Comparison of ENCODE assay signal across 8 cellular contexts in the genomic region with DNA sequence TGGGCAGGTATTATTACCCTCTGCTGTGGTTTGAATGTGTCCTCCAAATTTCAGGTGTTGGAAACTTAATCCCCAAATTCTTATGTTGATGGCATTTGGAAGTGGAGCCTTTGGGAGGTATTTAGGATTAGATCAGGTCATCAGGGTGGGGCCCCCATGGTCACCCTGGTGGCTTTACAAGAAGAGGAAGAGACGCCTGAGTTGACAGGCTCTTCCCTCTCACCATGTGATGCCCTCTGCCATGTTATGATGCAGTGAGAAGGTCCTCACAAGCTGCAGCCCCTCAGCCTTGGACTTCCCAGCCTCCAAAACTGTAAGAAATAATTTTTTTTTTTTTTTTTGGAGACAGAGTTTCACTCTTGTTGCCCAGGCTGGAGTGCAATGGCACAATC. TPM values are rescaled to one million over a fixed set of nuclear protein-coding genes. Genes with fewer than 3 reads are reported as not detected.
DNase-seq lines count a peak whose midpoint lies in the region; ATAC-seq and TF ChIP-seq lines count a peak whose summit lies in the region.

No MANE protein-coding gene starts in this region.

- H3K79me2 ChIP-seq in HCT116 (ENCODE audit: insufficient read depth, low read length), result no peaks in the 10 kb centered on the region

- BruUV-seq in HCT116 (replicated peaks; lab: Mats Ljungman, UMichigan), result no TSS peak

- H3K4me3 Mint-ChIP-seq in endodermal cell, result no peak overlapping the region

- TF ChIP-seq RAD21 in HCT116 (IDR thresholded peaks at IDR 0.05; ENCODE audit: low read depth), result no peak

- TF ChIP-seq POLR2A in HCT116 (IDR thresholded peaks at IDR 0.05; ENCODE audit: borderline replicate concordance, extremely low read depth, insufficient read depth, insufficient read length), result no peak

- RAD21 ChIA-PET in HCT116 (lab: Charles Lee; ENCODE audit: low non-redundant PET in 1 of 2, low total read pairs in 2 of 2, uncharacterized antibody in 2 of 2, unreplicated experiment in 2 of 2), result no interaction called here

- no peaks in the 10 kb centered on the region for H3K36me3 Mint-ChIP-seq in endodermal cell (ENCODE audit: low read depth)

- H3K4me1 Mint-ChIP-seq in endodermal cell, result peaks cover 9% of the 10 kb centered on the region

- DNase-seq in HCT116 (ENCODE audit: low read depth, low spot score), result no peak
- no peak for DNase-seq in SJSA1 (ENCODE audit: low read depth in 1 of 2, low spot score in 2 of 2)
- DNase-seq in left ventricle myocardium inferior, result no peak
- DNase-seq in endodermal cell, result no peak
- no peak for DNase-seq in NCI-H82 treated with DMSO at 0.1 percent for 48 hours (lab: John Stamatoyannopoulos, UW; ENCODE audit: unreplicated experiment)
- no peak for DNase-seq in NCI-H524 treated with DMSO at 0.1 percent for 48 hours (lab: John Stamatoyannopoulos, UW)

- no peak overlapping the region for H3K4me3 ChIP-seq in HCT116 (replicated peaks in 1 of 2; ENCODE audit: low read depth in 1 of 2, low read length in 2 of 2)
- H3K4me3 ChIP-seq in SJSA1, result no peak overlapping the region
- no peak overlapping the region for H3K4me3 ChIP-seq in left ventricle myocardium inferior
- H3K4me3 ChIP-seq in skeletal muscle tissue (ENCODE audit: low read length in 3 of 3), result no peak overlapping the region
- no peak overlapping the region for H3K4me3 ChIP-seq in endodermal cell (ENCODE audit: low read length)

- no peaks in the 10 kb centered on the region for H3K9me3 ChIP-seq in HCT116 (ENCODE audit: control insufficient read depth in 1 of 2, insufficient read depth in 1 of 2, low read depth in 1 of 2, low read length in 2 of 2)
- H3K9me3 ChIP-seq in SJSA1 (replicated peaks), result no peaks in the 10 kb centered on the region
- no peaks in the 10 kb centered on the region for H3K9me3 ChIP-seq in left ventricle myocardium inferior (replicated peaks)
- no peaks in the 10 kb centered on the region for H3K9me3 ChIP-seq in skeletal muscle tissue (ENCODE audit: control insufficient read depth in 3 of 3, low read length in 3 of 3)
- no peaks in the 10 kb centered on the region for H3K9me3 ChIP-seq in endodermal cell (ENCODE audit: control insufficient read depth, low read length)

- ATAC-seq in HCT116 (no peak), HG03520 (IDR thresholded peaks at IDR 0.05; ENCODE audit: unreplicated experiment) (no peak)

- H3K27ac ChIP-seq in HCT116 (ENCODE audit: low read depth, low read length), result no peak overlapping the region
- peak overlapping the region; percentile 35 for H3K27ac ChIP-seq in SJSA1
- H3K27ac ChIP-seq in left ventricle myocardium inferior (replicated peaks), result peak overlapping the region; percentile 52
- H3K27ac ChIP-seq in skeletal muscle tissue (ENCODE audit: low read depth, low read length), result peak overlapping the region; percentile 72
- no peak overlapping the region for H3K27ac ChIP-seq in endodermal cell (ENCODE audit: low read depth, low read length)

- H3K27ac Mint-ChIP-seq in endodermal cell, result no peak overlapping the region

- H3K4me1 ChIP-seq in HCT116 (ENCODE audit: control insufficient read depth in 1 of 2, insufficient read depth in 2 of 2, low read length in 2 of 2), result peaks cover 0 to 9% of the 10 kb centered on the region in 2 experiments; a peak in 2 of 4 replicates
- H3K4me1 ChIP-seq in SJSA1 (replicated peaks), result peaks cover 10% of the 10 kb centered on the region
- peaks cover 13% of the 10 kb centered on the region for H3K4me1 ChIP-seq in left ventricle myocardium inferior
- H3K4me1 ChIP-seq in skeletal muscle tissue (ENCODE audit: control insufficient read depth in 3 of 3, insufficient read depth in 3 of 3, low read length in 3 of 3), result peaks cover 4 to 15% (median 13%) of the 10 kb centered on the region in 3 donors
- no peaks in the 10 kb centered on the region for H3K4me1 ChIP-seq in endodermal cell (ENCODE audit: control insufficient read depth, insufficient read depth, low read length)

- TF ChIP-seq CTCF in HCT116 (IDR thresholded peaks at IDR 0.05 in 2 of 3, conservative IDR thresholded peaks at IDR 0.05 in 1 of 3; ENCODE audit: borderline replicate concordance in 1 of 3, insufficient read depth in 1 of 3, low read depth in 2 of 3, low read length in 2 of 3) (no peak), left ventricle myocardium inferior (IDR thresholded peaks at IDR 0.05; ENCODE audit: borderline replicate concordance) (no peak), endodermal cell (conservative IDR thresholded peaks at IDR 0.05) (no peak)

- no peak overlapping the region for H3K9ac ChIP-seq in HCT116 (ENCODE audit: low read length)
- H3K9ac ChIP-seq in skeletal muscle tissue (ENCODE audit: low read depth in 1 of 3, low read length in 3 of 3), result peak overlapping the region in 1 of 3 donors; percentile 38
- no peak overlapping the region for H3K9ac ChIP-seq in endodermal cell (ENCODE audit: extremely low read depth, low read length, poor library complexity, severe bottlenecking)

- no peaks in the 10 kb centered on the region for H3K9me2 ChIP-seq in HCT116 (ENCODE audit: insufficient read depth)

- no peaks in the 10 kb centered on the region for H3K9me3 Mint-ChIP-seq in endodermal cell

- H3K27me3 ChIP-seq in HCT116 (ENCODE audit: insufficient read depth, low read length) (no peaks in the 10 kb centered on the region), SJSA1 (replicated peaks) (no peaks in the 10 kb centered on the region), left ventricle myocardium inferior (ENCODE audit: low read depth) (no peaks in the 10 kb centered on the region), skeletal muscle tissue (ENCODE audit: control insufficient read depth in 3 of 3, insufficient read depth in 3 of 3, low read length in 3 of 3) (no peaks in the 10 kb centered on the region), endodermal cell (ENCODE audit: control insufficient read depth, insufficient read depth, low read length, poor library complexity, severe bottlenecking) (no peaks in the 10 kb centered on the region)

- CTCF ChIA-PET in HCT116 (lab: Charles Lee), result interaction anchor here (0.7 kb wide), 1 partner anchor 718 kb away, joined by 3 read pairs; no protein-coding TSS in a partner anchor

- H3K4me2 ChIP-seq in HCT116 (ENCODE audit: low read length), result peak overlapping the region; percentile 25; the same call in 1 of the 2 replicates

- no peaks in the 10 kb centered on the region for H3K27me3 Mint-ChIP-seq in endodermal cell (ENCODE audit: insufficient read depth)

- 91 to 100% methylated on average over 1 of the region's 1 CpG for WGBS in endodermal cell (ENCODE audit: insufficient coverage in 1 of 2, insufficient read length in 1 of 2), 2 experiments

- H2AFZ ChIP-seq in HCT116 (ENCODE audit: low read depth, low read length, poor library complexity, severe bottlenecking), result no peak overlapping the region

- intact Hi-C loops in HCT116 (cut with micrococcal nuclease), result no loop called here
- intact Hi-C loops in left ventricle myocardium inferior (cut with micrococcal nuclease), result no loop called here

- POLR2A ChIA-PET in HCT116 (lab: Charles Lee), result interaction anchor here (0.8 kb wide), 1 partner anchor 11 kb away, joined by 3 read pairs; no protein-coding TSS in a partner anchor

- H3K36me3 ChIP-seq in HCT116 (ENCODE audit: control insufficient read depth in 1 of 2, insufficient read depth in 2 of 2, low read length in 2 of 2) (no peaks in the 10 kb centered on the region), SJSA1 (no peaks in the 10 kb centered on the region), left ventricle myocardium inferior (no peaks in the 10 kb centered on the region), skeletal muscle tissue (ENCODE audit: control insufficient read depth in 3 of 3, insufficient read depth in 3 of 3, low read length in 3 of 3) (no peaks in the 10 kb centered on the region), endodermal cell (ENCODE audit: control insufficient read depth, insufficient read depth, low read length) (no peaks in the 10 kb centered on the region)

- no peaks in the 10 kb centered on the region for H4K20me1 ChIP-seq in HCT116 (ENCODE audit: insufficient read depth)

TF ChIP-seq in HCT116, 20 proteins besides CTCF, POLR2A, EP300 and RAD21 (continues in another document):
- TF ChIP-seq CBX3 (IDR thresholded peaks at IDR 0.05; ENCODE audit: low read depth), result no peak
- TF ChIP-seq, protein P1, sequence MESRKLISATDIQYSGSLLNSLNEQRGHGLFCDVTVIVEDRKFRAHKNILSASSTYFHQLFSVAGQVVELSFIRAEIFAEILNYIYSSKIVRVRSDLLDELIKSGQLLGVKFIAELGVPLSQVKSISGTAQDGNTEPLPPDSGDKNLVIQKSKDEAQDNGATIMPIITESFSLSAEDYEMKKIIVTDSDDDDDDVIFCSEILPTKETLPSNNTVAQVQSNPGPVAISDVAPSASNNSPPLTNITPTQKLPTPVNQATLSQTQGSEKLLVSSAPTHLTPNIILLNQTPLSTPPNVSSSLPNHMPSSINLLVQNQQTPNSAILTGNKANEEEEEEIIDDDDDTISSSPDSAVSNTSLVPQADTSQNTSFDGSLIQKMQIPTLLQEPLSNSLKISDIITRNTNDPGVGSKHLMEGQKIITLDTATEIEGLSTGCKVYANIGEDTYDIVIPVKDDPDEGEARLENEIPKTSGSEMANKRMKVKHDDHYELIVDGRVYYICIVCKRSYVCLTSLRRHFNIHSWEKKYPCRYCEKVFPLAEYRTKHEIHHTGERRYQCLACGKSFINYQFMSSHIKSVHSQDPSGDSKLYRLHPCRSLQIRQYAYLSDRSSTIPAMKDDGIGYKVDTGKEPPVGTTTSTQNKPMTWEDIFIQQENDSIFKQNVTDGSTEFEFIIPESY (IDR thresholded peaks at IDR 0.05; ENCODE audit: extremely low read depth, insufficient replicate concordance, low read length), result no peak

RNA-seq across cellular contexts. Expression of a gene that starts 8.8 kb away (rescaled TPM):
- total RNA-seq in HCT116 (2021; ENCODE audit: unreplicated experiment) (8.0 TPM), left ventricle myocardium inferior (4.9 TPM), skeletal muscle tissue (4.7 TPM), endodermal cell (1 to 10 TPM; 8.5 to 8.8 TPM)
- polyA plus RNA-seq in HCT116 (2012), result 12.3 and 12.4 TPM in 2 replicates
- 0.09 and 1.7 TPM in 2 replicates for total RNA-seq in SJSA1 (2014; rRNA removed; shearing (Covaris generic))
- polyA plus RNA-seq in endodermal cell (2013, experiment 1 of 2), result 4.2 TPM
- 4.6 TPM for polyA plus RNA-seq in endodermal cell (2013, experiment 2 of 2)

RNA-seq across cellular contexts. Expression of a gene that starts 33.0 kb away (rescaled TPM):
- total RNA-seq in HCT116 (2021; ENCODE audit: unreplicated experiment) (57.4 TPM), left ventricle myocardium inferior (24.0 TPM), skeletal muscle tissue (42.3 TPM), endodermal cell (10 to 100 TPM; 45.0 to 48.1 TPM)
- 49.0 and 50.0 TPM in 2 replicates for polyA plus RNA-seq in HCT116 (2012)
- 33.5 and 60.0 TPM in 2 replicates for total RNA-seq in SJSA1 (2014; rRNA removed; shearing (Covaris generic))
- 49.6 TPM for polyA plus RNA-seq in endodermal cell (2013, experiment 1 of 2)
- 49.6 TPM for polyA plus RNA-seq in endodermal cell (2013, experiment 2 of 2)

RNA-seq across cellular contexts. Expression of a gene that starts 50.8 kb away (rescaled TPM):
- total RNA-seq in HCT116 (2021; ENCODE audit: unreplicated experiment), result 55.5 TPM
- 30.1 and 41.9 TPM in 2 replicates for polyA plus RNA-seq in HCT116 (2012)
- 61.3 and 63.6 TPM in 2 replicates for total RNA-seq in SJSA1 (2014; rRNA removed; shearing (Covaris generic))
- 21.2 TPM for total RNA-seq in left ventricle myocardium inferior
- 83.0 TPM for total RNA-seq in skeletal muscle tissue
- 10 to 100 TPM; 43.5 to 60.0 TPM for total RNA-seq in endodermal cell
- 63.8 TPM for polyA plus RNA-seq in endodermal cell (2013, experiment 1 of 2)
- 61.1 TPM for polyA plus RNA-seq in endodermal cell (2013, experiment 2 of 2)

Comparison
In these comparisons a context has a peak if more than half of its experiments do, and no peak if none do; other contexts are left out.
1. H3K27ac ChIP-seq: peak in SJSA1 (single experiment), left ventricle myocardium inferior (single experiment) and skeletal muscle tissue (single experiment); none in HCT116 (single experiment) and endodermal cell (single experiment).